Comparison of ENCODE assay signal across 15 cellular contexts in genomic region chr6:455835-456234, GRCh38.
A peak's percentile ranks its signal among the peaks of the same experiment; 100 is the strongest.
DNase-seq lines count a peak whose midpoint lies in the region; ATAC-seq and TF ChIP-seq lines count a peak whose summit lies in the region.
"Had no signal": no experiment of that assay in that cellular context is flagged by ENCODE, and none has a peak within 500 bp of the region (broad histone marks: within the 10 kb centered on the region; RNA-seq: fewer than 3 reads in every experiment).

No MANE protein-coding gene starts in this region.

- POLR2A ChIA-PET in activated naive CD8-positive, alpha-beta T cell treated with anti-CD3 and anti-CD28 coated beads, Interleukin-2, amount 10 ng/mL, durations not matched to agents 7 days and 5 days (lab: Charles Lee), result interaction anchor here (1.0 kb wide), 1 partner anchor 64 kb away, joined by 3 read pairs; no protein-coding TSS in a partner anchor

- TF ChIP-seq CTCF in RWPE2 (IDR thresholded peaks at IDR 0.05; ENCODE audit: poor library complexity, severe bottlenecking), result no peak
- TF ChIP-seq CTCF in vagina (IDR thresholded peaks at IDR 0.05), result no peak

- peak; percentile 7 to 16 for DNase-seq in activated T-cell treated with anti-CD3 and anti-CD28 coated beads, Interleukin-2, amount 50 U/mL, for 48 hours
- no peak for DNase-seq in activated T-cell treated with anti-CD3 and anti-CD28 coated beads, Interleukin-2, amount 50 U/mL, for 72 hours
- DNase-seq in RWPE2 (ENCODE audit: low spot score), result peak; percentile 9
- peak; percentile 23 for DNase-seq in activated naive CD8-positive, alpha-beta T cell treated with anti-CD3 and anti-CD28 coated beads, Interleukin-2, amount 10 ng/mL, durations not matched to agents 7 days and 5 days
- DNase-seq in vagina (ENCODE audit: extremely low spot score in 2 of 2), result peak; percentile 58 to 65
- DNase-seq in activated naive CD4-positive, alpha-beta T cell treated with anti-CD3 and anti-CD28 coated beads, Interleukin-2, amount 50 U/mL, for 16 hours, result no peak
- DNase-seq: BE2C; CD4-positive, alpha-beta memory T cell; DMS153; DMS79 treated with DMSO at 0.1 percent for 48 hours; EL had no signal

- H3K4me1 ChIP-seq in RWPE2 (ENCODE audit: insufficient read depth, poor library complexity, severe bottlenecking) (no peaks in the 10 kb centered on the region), vagina (peaks cover 13% of the 10 kb centered on the region)
- H3K4me1 ChIP-seq: A549, BE2C, HAP-1 had no signal

- H3K27me3 ChIP-seq in RWPE2 (ENCODE audit: insufficient read depth, poor library complexity, severe bottlenecking), result peaks cover 24% of the 10 kb centered on the region
- no peaks in the 10 kb centered on the region for H3K27me3 ChIP-seq in vagina

- peaks cover 12 to 22% of the 10 kb centered on the region in 2 donors for H3K36me3 Mint-ChIP-seq in activated T-cell treated with anti-CD3 and anti-CD28 coated beads, Interleukin-2, amount 50 U/mL, for 72 hours (ENCODE audit: insufficient read depth in 2 of 2)
- peaks cover 13% of the 10 kb centered on the region for H3K36me3 Mint-ChIP-seq in activated naive CD8-positive, alpha-beta T cell treated with anti-CD3 and anti-CD28 coated beads, Interleukin-2, amount 10 ng/mL, durations not matched to agents 7 days and 5 days
- H3K36me3 Mint-ChIP-seq: CD4-positive, alpha-beta memory T cell had no signal

- no peaks in the 10 kb centered on the region for H3K27me3 Mint-ChIP-seq in activated T-cell treated with anti-CD3 and anti-CD28 coated beads, Interleukin-2, amount 50 U/mL, for 72 hours (ENCODE audit: low read depth)
- H3K27me3 Mint-ChIP-seq in activated naive CD8-positive, alpha-beta T cell treated with anti-CD3 and anti-CD28 coated beads, Interleukin-2, amount 10 ng/mL, durations not matched to agents 7 days and 5 days, result no peaks in the 10 kb centered on the region
- H3K27me3 Mint-ChIP-seq: CD4-positive, alpha-beta memory T cell had no signal

- no peaks in the 10 kb centered on the region for H3K36me3 ChIP-seq in RWPE2 (ENCODE audit: low read depth)
- no peaks in the 10 kb centered on the region for H3K36me3 ChIP-seq in vagina
- H3K36me3 ChIP-seq: BE2C, HAP-1 had no signal

- peak overlapping the region in 1 of 2 donors; percentile 11 for H3K4me3 Mint-ChIP-seq in activated T-cell treated with anti-CD3 and anti-CD28 coated beads, Interleukin-2, amount 50 U/mL, for 72 hours
- peak overlapping the region; percentile 55 for H3K4me3 Mint-ChIP-seq in activated naive CD8-positive, alpha-beta T cell treated with anti-CD3 and anti-CD28 coated beads, Interleukin-2, amount 10 ng/mL, durations not matched to agents 7 days and 5 days
- H3K4me3 Mint-ChIP-seq: GM23338 had no signal

- peaks cover 34% of the 10 kb centered on the region for H3K4me1 Mint-ChIP-seq in activated T-cell treated with anti-CD3 and anti-CD28 coated beads, Interleukin-2, amount 50 U/mL, for 72 hours (ENCODE audit: low read depth)
- peaks cover 22% of the 10 kb centered on the region for H3K4me1 Mint-ChIP-seq in activated naive CD8-positive, alpha-beta T cell treated with anti-CD3 and anti-CD28 coated beads, Interleukin-2, amount 10 ng/mL, durations not matched to agents 7 days and 5 days

- intact Hi-C loops in vagina (cut with DNase I), result no loop called here

- H3K4me3 ChIP-seq in RWPE2 (ENCODE audit: severe bottlenecking), result no peak overlapping the region
- no peak overlapping the region for H3K4me3 ChIP-seq in vagina
- H3K4me3 ChIP-seq: A549, GM23338, HAP-1 had no signal

- H3K9me3 ChIP-seq in RWPE2 (ENCODE audit: severe bottlenecking) (no peaks in the 10 kb centered on the region), vagina (no peaks in the 10 kb centered on the region)
- H3K9me3 ChIP-seq: A549, BE2C, HAP-1 had no signal

- ATAC-seq in activated T-cell treated with anti-CD3 and anti-CD28 coated beads, Interleukin-2, amount 50 U/mL, for 72 hours (replicated peaks in 1 of 2), result no peak
- no peak for ATAC-seq in RWPE2 (ENCODE audit: low read depth)
- no peak for ATAC-seq in activated naive CD8-positive, alpha-beta T cell treated with anti-CD3 and anti-CD28 coated beads, Interleukin-2, amount 10 ng/mL, durations not matched to agents 7 days and 5 days (ENCODE audit: low read depth)
- ATAC-seq: A549 had no signal

- H3K9me3 Mint-ChIP-seq in activated T-cell treated with anti-CD3 and anti-CD28 coated beads, Interleukin-2, amount 50 U/mL, for 72 hours, result peaks cover 10 to 11% of the 10 kb centered on the region in 2 donors
- H3K9me3 Mint-ChIP-seq in activated naive CD8-positive, alpha-beta T cell treated with anti-CD3 and anti-CD28 coated beads, Interleukin-2, amount 10 ng/mL, durations not matched to agents 7 days and 5 days, result peaks cover 9% of the 10 kb centered on the region

- TF ChIP-seq POLR2A in vagina (IDR thresholded peaks at IDR 0.05), result no peak

- H3K27ac ChIP-seq in RWPE2 (ENCODE audit: poor library complexity, severe bottlenecking) (no peak overlapping the region), vagina (no peak overlapping the region)
- H3K27ac ChIP-seq: A549, C4-2B had no signal

- H3K27ac Mint-ChIP-seq in activated T-cell treated with anti-CD3 and anti-CD28 coated beads, Interleukin-2, amount 50 U/mL, for 72 hours, result no peak overlapping the region
- H3K27ac Mint-ChIP-seq in activated naive CD8-positive, alpha-beta T cell treated with anti-CD3 and anti-CD28 coated beads, Interleukin-2, amount 10 ng/mL, durations not matched to agents 7 days and 5 days, result peak overlapping the region; percentile 70
- H3K27ac Mint-ChIP-seq: GM23338 had no signal

Comparison
In these comparisons a context has a peak if more than half of its experiments do, and no peak if none do; other contexts are left out.
1. DNase-seq: peak in activated T-cell treated with anti-CD3 and anti-CD28 coated beads, Interleukin-2, amount 50 U/mL, for 48 hours (2 of 2), RWPE2 (single experiment), activated naive CD8-positive, alpha-beta T cell treated with anti-CD3 and anti-CD28 coated beads, Interleukin-2, amount 10 ng/mL, durations not matched to agents 7 days and 5 days (single experiment) and vagina (2 of 2); none in activated T-cell treated with anti-CD3 and anti-CD28 coated beads, Interleukin-2, amount 50 U/mL, for 72 hours (0 of 2) and activated naive CD4-positive, alpha-beta T cell treated with anti-CD3 and anti-CD28 coated beads, Interleukin-2, amount 50 U/mL, for 16 hours (single experiment).